8 cellular contexts compared by ENCODE assay signal in the genomic region with DNA sequence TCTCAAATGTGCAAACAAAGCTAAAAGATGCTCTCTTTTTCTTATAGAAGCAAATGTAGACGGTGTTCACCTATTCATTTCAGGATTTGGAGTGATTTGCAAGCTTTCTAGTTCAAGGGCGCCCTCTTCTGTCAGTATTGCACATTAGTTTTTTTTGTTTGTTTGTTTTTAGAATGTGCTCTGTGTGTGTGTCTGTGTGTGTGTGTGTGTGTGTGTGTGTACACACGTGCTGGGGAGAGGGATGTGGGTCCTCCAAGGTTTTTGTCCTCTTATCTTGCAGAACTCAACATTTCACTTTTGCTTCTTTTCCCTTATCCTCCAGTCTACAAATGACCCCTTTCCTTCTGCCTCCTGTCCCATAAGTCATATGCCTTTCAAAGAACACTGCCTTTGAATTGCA. TPM values are rescaled to one million over a fixed set of nuclear protein-coding genes. Genes with fewer than 3 reads are reported as not detected.
DNase-seq lines count a peak whose midpoint lies in the region; ATAC-seq, FAIRE-seq and TF ChIP-seq lines count a peak whose summit lies in the region.

No MANE protein-coding gene starts in this region.

- intact Hi-C loops in left colon (cut with DNase I, micrococcal nuclease), result loop anchor here (5.0 kb wide), 1 partner anchor 107 kb away; no protein-coding TSS in a partner anchor

- H3K9me3 ChIP-seq in A549, result no peaks in the 10 kb centered on the region

- peak; percentile 87 to 89 for TF ChIP-seq RAD21 in A549 (conservative IDR thresholded peaks at IDR 0.05 in 1 of 2, IDR thresholded peaks at IDR 0.05 in 1 of 2)

- CTCF ChIA-PET in A549 (lab: Yijun Ruan, JAX), result interaction anchor here (0.6 to 16.4 kb wide), 60 partner anchors 11 to 1983 kb away, joined by 3 to 311 read pairs (median 5); a partner anchor contains a TSS

- peak; percentile 42 to 81 for DNase-seq in A549 (ENCODE audit: low read depth in 1 of 2, low spot score in 1 of 2)
- peak; percentile 70 to 79 for DNase-seq in NCI-H2081 (lab: John Stamatoyannopoulos, UW)
- peak in 3 of 5 experiments; percentile 21 to 88 (median 61) for DNase-seq in T-helper 2 cell
- peak; percentile 77 for DNase-seq in cerebellum (ENCODE audit: low spot score)
- DNase-seq in left colon, result peak in 1 of 2 donors; percentile 34
- peak; percentile 42 for DNase-seq in stimulated activated CD8-positive, alpha-beta memory T cell treated with anti-CD3 and anti-CD28 coated beads, Interleukin-4, amount 100 ng/mL, for 48 hours

- H3K4me2 ChIP-seq in A549, result no peak overlapping the region

- H3K4me3 ChIP-seq in A549, result no peak overlapping the region

- POLR2A ChIA-PET in A549 (lab: Yijun Ruan, JAX), result interaction anchor here (1.0 to 1.2 kb wide), 2 partner anchors 51 to 61 kb away, joined by 3 to 4 read pairs; a partner anchor contains a TSS

- TF ChIP-seq POLR2A in A549 (IDR thresholded peaks at IDR 0.05; ENCODE audit: low read length), result no peak

- peak; percentile 81 for TF ChIP-seq CTCF in A549 (IDR thresholded peaks at IDR 0.05)
- TF ChIP-seq CTCF in GM12873 (IDR thresholded peaks at IDR 0.05; ENCODE audit: insufficient read depth, low read depth, low read length, missing control alignments), result peak; percentile 77

- FAIRE-seq in A549 (lab: Jason Lieb, UNC), result no peak

- H3K27ac ChIP-seq in A549, result no peak overlapping the region

- peak; percentile 43 to 54; a peak in 3 of 6 replicates for ATAC-seq in A549
- ATAC-seq in left colon, result peak; percentile 79
- no peak for ATAC-seq in GM18520 (IDR thresholded peaks at IDR 0.05; ENCODE audit: unreplicated experiment)

- 8% methylated on average over 3 of the region's 3 CpGs for WGBS in A549 (ENCODE audit: missing lambda C conversion rate)

- TF ChIP-seq EP300 in A549 (IDR thresholded peaks at IDR 0.05), result no peak

- no peaks in the 10 kb centered on the region for H3K4me1 ChIP-seq in A549

TF ChIP-seq in A549, 52 proteins besides CTCF, POLR2A, EP300 and RAD21:
- TF ChIP-seq BHLHE40 (IDR thresholded peaks at IDR 0.05; ENCODE audit: low read depth, low read length) (peak; percentile 80), SREBF2 (IDR thresholded peaks at IDR 0.05) (no peak), MYC (IDR thresholded peaks at IDR 0.05; ENCODE audit: borderline replicate concordance, low read length) (peak; percentile 70; the same call in 1 of the 2 replicates), SMC3 (IDR thresholded peaks at IDR 0.05) (peak; percentile 86)
- TF ChIP-seq, protein P1, sequence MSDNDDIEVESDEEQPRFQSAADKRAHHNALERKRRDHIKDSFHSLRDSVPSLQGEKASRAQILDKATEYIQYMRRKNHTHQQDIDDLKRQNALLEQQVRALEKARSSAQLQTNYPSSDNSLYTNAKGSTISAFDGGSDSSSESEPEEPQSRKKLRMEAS (IDR thresholded peaks at IDR 0.05), result peak; percentile 48; the same call in 1 of the 2 replicates

RNA-seq across cellular contexts. Expression of a gene that starts 23.5 kb away (rescaled TPM):
- polyA plus RNA-seq in A549 (2011; rRNA removed) (1.6 and 2.9 TPM in 2 replicates), A549 (2017; fragmentation: RNase III; extraction: RNeasy Plus Mini Kit Qiagen cat#74134 plus additional on column Dnase treatment) (0.63 to 0.88 TPM (median 0.65 TPM) in 3 replicates)
- 1.6 TPM in 2 replicates for polyA plus RNA-seq in A549 (2012; cell fraction: cytosol; rRNA removed)
- polyA plus RNA-seq in A549 (2012; cell fraction: nucleus; rRNA removed), result 10.3 and 11.6 TPM in 2 replicates
- 4.9 and 5.7 TPM in 2 replicates for polyA minus RNA-seq in A549 (2011; rRNA and poly(A)+ RNA removed)
- total RNA-seq in cerebellum (5.0 TPM), left colon (10 to 100 TPM; 12.8 to 14.1 TPM)

RNA-seq across cellular contexts. Expression of a gene that starts 52.0 kb away (rescaled TPM):
- polyA plus RNA-seq in A549 (2011; rRNA removed) (4.4 and 5.7 TPM in 2 replicates), A549 (2017; fragmentation: RNase III; extraction: RNeasy Plus Mini Kit Qiagen cat#74134 plus additional on column Dnase treatment) (4.6 to 5.1 TPM (median 4.9 TPM) in 3 replicates)
- polyA plus RNA-seq in A549 (2012; cell fraction: cytosol; rRNA removed), result 13.5 and 15.6 TPM in 2 replicates
- 38.4 and 44.2 TPM in 2 replicates for polyA plus RNA-seq in A549 (2012; cell fraction: nucleus; rRNA removed)
- polyA minus RNA-seq in A549 (2011; rRNA and poly(A)+ RNA removed), result 7.2 and 8.5 TPM in 2 replicates
- total RNA-seq in cerebellum (4.0 TPM), left colon (10 to 100 TPM; 51.6 to 57.0 TPM)

Comparison
In these comparisons a context has a peak if more than half of its experiments do, and no peak if none do; other contexts are left out.
1. RNA of a gene that starts 52.0 kb away (total RNA-seq): 51.6 to 57.0 TPM in left colon; 4.0 TPM in cerebellum (single experiment); every median in the first group is over 10 times any median in the second.